Comparison of ENCODE assay signal across 8 cellular contexts in genomic region chr2:130355181-130355577, GRCh38. TPM values are rescaled to one million over a fixed set of nuclear protein-coding genes. Genes with fewer than 3 reads are reported as not detected.
DNase-seq lines count a peak whose midpoint lies in the region; ATAC-seq and TF ChIP-seq lines count a peak whose summit lies in the region.

No MANE protein-coding gene starts in this region.

- CTCF ChIA-PET in AG04449 (lab: Yijun Ruan, JAX) = interaction anchor here (1.0 to 4.9 kb wide), 6 partner anchors 11 to 21 kb away, joined by 3 to 39 read pairs (median 9); partner anchors contain the start of gene IMP4

- in situ Hi-C loops in astrocyte of the spinal cord (cut with HindIII; ENCODE audit: low sequenced_read_pairs) = no loop called here

- H3K27ac ChIP-seq in left lung (peak overlapping the region; percentile 83 to 98), thyroid gland (peak overlapping the region; percentile 54 to 83 (median 71))

- H3K4me3 ChIP-seq in AG04449 (ENCODE audit: low read depth, low read length) = peak overlapping the region; percentile 67
- peak overlapping the region; percentile 54 for H3K4me3 ChIP-seq in astrocyte of the spinal cord (ENCODE audit: low read depth, low read length)
- peak overlapping the region; percentile 72 to 73 for H3K4me3 ChIP-seq in left lung
- peak overlapping the region in 2 of 3 donors; percentile 45 to 80 for H3K4me3 ChIP-seq in thyroid gland (replicated peaks in 1 of 3)

- H3K27me3 ChIP-seq in left lung (no peaks in the 10 kb centered on the region), thyroid gland (no peaks in the 10 kb centered on the region)

- H3K9me3 ChIP-seq in left lung = no peaks in the 10 kb centered on the region
- no peaks in the 10 kb centered on the region for H3K9me3 ChIP-seq in thyroid gland

- DNase-seq in AG04449 (ENCODE audit: low read depth, low spot score) (no peak), astrocyte of the spinal cord (ENCODE audit: low read depth, low spot score) (no peak), left lung (no peak), thyroid gland (no peak), hepatic stellate cell (ENCODE audit: low spot score) (no peak), mesenteric fat pad (ENCODE audit: low spot score) (no peak), cerebellar nuclear complex (lab: John Stamatoyannopoulos, UW) (no peak)

- H3K36me3 ChIP-seq in left lung (no peaks in the 10 kb centered on the region), thyroid gland (no peaks in the 10 kb centered on the region)

- intact Hi-C loops in left lung (cut with DNase I) = no loop called here
- intact Hi-C loops in thyroid gland (cut with DNase I) = no loop called here

- 20 to 23% methylated on average over 8 to 10 of the region's 19 CpGs for WGBS in thyroid gland, 2 donors

- TF ChIP-seq POLR2A in thyroid gland (IDR thresholded peaks at IDR 0.05) = no peak

- TF ChIP-seq CTCF in AG04449 (IDR thresholded peaks at IDR 0.05; ENCODE audit: insufficient read depth, low read length, missing control alignments) (no peak), astrocyte of the spinal cord (IDR thresholded peaks at IDR 0.05; ENCODE audit: low read depth, low read length) (no peak), left lung (IDR thresholded peaks at IDR 0.05) (no peak), thyroid gland (IDR thresholded peaks at IDR 0.05) (no peak)

- POLR2A ChIA-PET in AG04449 (lab: Yijun Ruan, JAX) = interaction anchor here (2.7 kb wide), 1 partner anchor 13 kb away, joined by 17 read pairs; the partner anchor contains the start of gene IMP4

- ATAC-seq in HG03460 (IDR thresholded peaks at IDR 0.05; ENCODE audit: unreplicated experiment) = peak; percentile 2
- ATAC-seq in left lung = peak; percentile 7

- H3K4me1 ChIP-seq in left lung = peaks cover 5 to 50% of the 10 kb centered on the region in 2 donors
- peaks cover 10 to 35% of the 10 kb centered on the region in 2 donors for H3K4me1 ChIP-seq in thyroid gland

RNA-seq across cellular contexts. Expression of gene PTPN18, which starts 0.7 kb away (rescaled TPM):
- total RNA-seq in left lung (10 to 100 TPM; 66.7 to 74.7 TPM), thyroid gland (10 to 100 TPM; 45.5 to 69.8 (median 57.4) TPM), mesenteric fat pad (52.2 TPM)

RNA-seq across cellular contexts. Expression of gene IMP4, which starts 12.5 kb away (rescaled TPM):
- 10 to 100 TPM; 52.3 to 82.2 TPM for total RNA-seq in left lung
- total RNA-seq in thyroid gland = 10 to 100 TPM; 69.5 to 98.6 (median 94.4) TPM
- 104 TPM for total RNA-seq in mesenteric fat pad
